8 cellular contexts compared by ENCODE assay signal in the genomic region with DNA sequence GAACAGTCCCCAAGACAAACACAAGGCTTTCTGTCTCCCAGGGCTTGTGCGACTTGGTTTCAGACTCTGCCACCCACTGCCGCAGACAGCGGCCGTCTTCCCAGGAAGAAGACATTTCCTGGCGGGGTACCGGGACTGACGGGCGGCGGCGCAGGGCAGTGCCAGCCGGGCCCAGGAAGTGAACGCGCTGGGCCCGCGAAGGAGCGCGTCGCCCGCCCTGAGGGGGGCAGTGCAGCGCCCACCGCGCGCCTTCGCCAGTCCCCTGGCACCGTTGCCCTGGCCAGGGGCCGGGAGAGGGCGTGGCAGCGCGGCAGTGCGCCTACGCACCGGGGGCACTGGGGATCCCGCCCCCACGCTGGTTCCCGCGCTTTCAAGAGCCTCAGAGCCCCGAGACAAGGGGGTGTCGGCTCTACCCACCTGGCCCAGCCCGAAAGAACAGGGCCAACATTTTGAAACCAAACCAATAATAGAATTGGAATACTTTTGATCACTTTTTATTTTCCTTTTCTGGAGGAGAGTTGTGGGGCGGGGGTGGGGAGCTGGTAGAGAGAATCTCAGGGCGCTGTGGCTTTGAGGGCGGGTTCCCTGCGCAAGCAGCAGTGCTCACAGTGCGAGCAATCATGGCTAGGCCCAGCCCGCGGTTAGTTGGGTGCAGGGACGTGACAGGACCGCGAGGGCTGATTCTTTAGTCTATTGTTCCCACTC. TPM values are rescaled to one million over a fixed set of nuclear protein-coding genes. Genes with fewer than 3 reads are reported as not detected.
DNase-seq lines count a peak whose midpoint lies in the region; ATAC-seq and TF ChIP-seq lines count a peak whose summit lies in the region.

No MANE protein-coding gene starts in this region.

- H3K27me3 Mint-ChIP-seq in activated T-helper 1 cell treated with anti-CD3 and anti-CD28 coated beads, Interleukin-12 subunit alpha, Interleukin-12 subunit beta, Interleukin-2, Interleukin-4 antibody, amounts not matched to agents 30 ng/mL and 10 ng/mL and 1 ng/mL, durations not matched to agents 14 hours and 24 hours and 36 hours (ENCODE audit: insufficient read depth): peaks cover 18% of the 10 kb centered on the region

- no peak overlapping the region for H3K27ac Mint-ChIP-seq in activated T-helper 1 cell treated with anti-CD3 and anti-CD28 coated beads, Interleukin-12 subunit alpha, Interleukin-12 subunit beta, Interleukin-2, Interleukin-4 antibody, amounts not matched to agents 30 ng/mL and 10 ng/mL and 1 ng/mL, durations not matched to agents 14 hours and 24 hours and 36 hours

- TF ChIP-seq CTCF in fibroblast of the aortic adventitia (IDR thresholded peaks at IDR 0.05; ENCODE audit: insufficient read depth, low read length) (no peak), omental fat pad (IDR thresholded peaks at IDR 0.05) (no peak)

- peak; percentile 65 for ATAC-seq in HG02973 (IDR thresholded peaks at IDR 0.05; ENCODE audit: unreplicated experiment)
- peak; percentile 88 for ATAC-seq in omental fat pad (ENCODE audit: low FRiP score)
- ATAC-seq in GM19397 (IDR thresholded peaks at IDR 0.05; ENCODE audit: unreplicated experiment): no peak

- peaks cover 5% of the 10 kb centered on the region; the same call in 1 of the 2 replicates for H3K4me1 ChIP-seq in ES-I3 (ENCODE audit: insufficient read depth, low read length)

- DNase-seq in NOMO-1 (lab: John Stamatoyannopoulos, UW; ENCODE audit: unreplicated experiment in 2 of 2): peak; percentile 25 to 31
- no peak for DNase-seq in activated T-helper 1 cell treated with anti-CD3 and anti-CD28 coated beads, Interleukin-12 subunit alpha, Interleukin-12 subunit beta, Interleukin-2, Interleukin-4 antibody, amounts not matched to agents 30 ng/mL and 10 ng/mL and 1 ng/mL, durations not matched to agents 14 hours and 24 hours and 36 hours (ENCODE audit: low spot score)
- DNase-seq in fibroblast of the aortic adventitia (ENCODE audit: low read depth): no peak
- no peak for DNase-seq in omental fat pad (ENCODE audit: low spot score)
- no peak for DNase-seq in HCEC 1CT

- H3K4me3 ChIP-seq in fibroblast of the aortic adventitia (ENCODE audit: low read depth, low read length): peak overlapping the region; percentile 18

- intact Hi-C loops in activated T-helper 1 cell treated with anti-CD3 and anti-CD28 coated beads, Interleukin-12 subunit alpha, Interleukin-12 subunit beta, Interleukin-2, Interleukin-4 antibody, amounts not matched to agents 30 ng/mL and 10 ng/mL and 1 ng/mL, durations not matched to agents 14 hours and 24 hours and 36 hours (cut with micrococcal nuclease): no loop called here

- peaks cover 3% of the 10 kb centered on the region for H3K36me3 Mint-ChIP-seq in activated T-helper 1 cell treated with anti-CD3 and anti-CD28 coated beads, Interleukin-12 subunit alpha, Interleukin-12 subunit beta, Interleukin-2, Interleukin-4 antibody, amounts not matched to agents 30 ng/mL and 10 ng/mL and 1 ng/mL, durations not matched to agents 14 hours and 24 hours and 36 hours (ENCODE audit: low read depth)

- peak overlapping the region; percentile 19 for H3K4me3 Mint-ChIP-seq in activated T-helper 1 cell treated with anti-CD3 and anti-CD28 coated beads, Interleukin-12 subunit alpha, Interleukin-12 subunit beta, Interleukin-2, Interleukin-4 antibody, amounts not matched to agents 30 ng/mL and 10 ng/mL and 1 ng/mL, durations not matched to agents 14 hours and 24 hours and 36 hours

- H3K9me3 ChIP-seq in ES-I3 (ENCODE audit: control insufficient read depth, insufficient read depth, low read length): no peaks in the 10 kb centered on the region

- H3K4me1 Mint-ChIP-seq in activated T-helper 1 cell treated with anti-CD3 and anti-CD28 coated beads, Interleukin-12 subunit alpha, Interleukin-12 subunit beta, Interleukin-2, Interleukin-4 antibody, amounts not matched to agents 30 ng/mL and 10 ng/mL and 1 ng/mL, durations not matched to agents 14 hours and 24 hours and 36 hours (ENCODE audit: low read depth): no peaks in the 10 kb centered on the region

- H3K36me3 ChIP-seq in ES-I3 (ENCODE audit: insufficient read depth, low read length): no peaks in the 10 kb centered on the region

- no peaks in the 10 kb centered on the region for H3K9me3 Mint-ChIP-seq in activated T-helper 1 cell treated with anti-CD3 and anti-CD28 coated beads, Interleukin-12 subunit alpha, Interleukin-12 subunit beta, Interleukin-2, Interleukin-4 antibody, amounts not matched to agents 30 ng/mL and 10 ng/mL and 1 ng/mL, durations not matched to agents 14 hours and 24 hours and 36 hours

- H3K9ac ChIP-seq in ES-I3 (ENCODE audit: low read depth, low read length): peak overlapping the region; percentile 25; the same call in 1 of the 2 replicates

RNA-seq across cellular contexts. Expression of gene APLN, which starts 23.6 kb away (rescaled TPM):
- total RNA-seq in activated T-helper 1 cell treated with anti-CD3 and anti-CD28 coated beads, Interleukin-12 subunit alpha, Interleukin-12 subunit beta, Interleukin-2, Interleukin-4 antibody, amounts not matched to agents 30 ng/mL and 10 ng/mL and 1 ng/mL, durations not matched to agents 14 hours and 24 hours and 36 hours: 0.12 and 0.26 TPM in 2 replicates
- total RNA-seq in fibroblast of the aortic adventitia (ENCODE audit: low replicate concordance) (0.54 and 3.8 TPM in 2 replicates), omental fat pad (1 to 10 TPM in 1 of 4 donors, under 1 TPM in 3; 0.32 to 3.1 (median 0.76) TPM)

Comparison
In these comparisons a context has a peak if more than half of its experiments do, and no peak if none do; other contexts are left out.
1. DNase-seq: peak in NOMO-1 (2 of 2); none in activated T-helper 1 cell treated with anti-CD3 and anti-CD28 coated beads, Interleukin-12 subunit alpha, Interleukin-12 subunit beta, Interleukin-2, Interleukin-4 antibody, amounts not matched to agents 30 ng/mL and 10 ng/mL and 1 ng/mL, durations not matched to agents 14 hours and 24 hours and 36 hours (single experiment), fibroblast of the aortic adventitia (single experiment), omental fat pad (single experiment) and HCEC 1CT (single experiment).